In genomic region chr19:17402982-17403855, GRCh38 we compare ENCODE assay signal across 11 cellular contexts. TPM values are rescaled to one million over a fixed set of nuclear protein-coding genes. Genes with fewer than 3 reads are reported as not detected.
DNase-seq lines count a peak whose midpoint lies in the region; ATAC-seq and TF ChIP-seq lines count a peak whose summit lies in the region.
"Had no signal": no experiment of that assay in that cellular context is flagged by ENCODE, and none has a peak within 500 bp of the region (broad histone marks: within the 10 kb centered on the region; RNA-seq: fewer than 3 reads in every experiment).

No MANE protein-coding gene starts in this region.

- H3K4me3 Mint-ChIP-seq in activated CD4-positive, alpha-beta T cell treated with anti-CD3 and anti-CD28 coated beads, Interleukin-2, amount 10 ng/mL, durations not matched to agents 7 days and 5 days = peak overlapping the region; percentile 96

- H3K36me3 Mint-ChIP-seq in activated CD4-positive, alpha-beta T cell treated with anti-CD3 and anti-CD28 coated beads, Interleukin-2, amount 10 ng/mL, durations not matched to agents 7 days and 5 days (ENCODE audit: low read depth) = peaks cover 40% of the 10 kb centered on the region

- POLR2A ChIA-PET in activated CD4-positive, alpha-beta T cell treated with anti-CD3 and anti-CD28 coated beads, Interleukin-2, amount 10 ng/mL, durations not matched to agents 7 days and 5 days (lab: Charles Lee) = no interaction called here

- no peak for TF ChIP-seq POLR2A in esophagus squamous epithelium (IDR thresholded peaks at IDR 0.05)

- H3K27ac Mint-ChIP-seq in activated CD4-positive, alpha-beta T cell treated with anti-CD3 and anti-CD28 coated beads, Interleukin-2, amount 10 ng/mL, durations not matched to agents 7 days and 5 days = peak overlapping the region; percentile 74

- no peaks in the 10 kb centered on the region for H3K9me3 Mint-ChIP-seq in activated CD4-positive, alpha-beta T cell treated with anti-CD3 and anti-CD28 coated beads, Interleukin-2, amount 10 ng/mL, durations not matched to agents 7 days and 5 days

- no peaks in the 10 kb centered on the region for H3K9me3 ChIP-seq in esophagus squamous epithelium

- H3K27me3 ChIP-seq in esophagus squamous epithelium = no peaks in the 10 kb centered on the region

- H3K4me1 Mint-ChIP-seq in activated CD4-positive, alpha-beta T cell treated with anti-CD3 and anti-CD28 coated beads, Interleukin-2, amount 10 ng/mL, durations not matched to agents 7 days and 5 days = peaks cover 41% of the 10 kb centered on the region

- peak overlapping the region in 3 of 4 donors; percentile 5 to 91 (median 88) for H3K27ac ChIP-seq in esophagus squamous epithelium
- H3K27ac ChIP-seq: C4-2B had no signal

- H3K4me3 ChIP-seq in esophagus squamous epithelium = peak overlapping the region in 3 of 4 donors; percentile 41 to 67 (median 43)

- 64 to 66% methylated on average over 14 to 16 of the region's 36 CpGs for WGBS in esophagus squamous epithelium, 2 donors

- CTCF ChIA-PET in activated CD4-positive, alpha-beta T cell treated with anti-CD3 and anti-CD28 coated beads, Interleukin-2, amount 10 ng/mL, durations not matched to agents 7 days and 5 days (lab: Charles Lee) = interaction anchor here (0.6 to 1.7 kb wide), 7 partner anchors 9 to 449 kb away, joined by 3 to 7 read pairs (median 3); partner anchors contain the start of genes CCDC194 and MVB12A

- no peak for TF ChIP-seq CTCF in esophagus squamous epithelium (IDR thresholded peaks at IDR 0.05)

- peaks cover 0 to 5% (median 0%) of the 10 kb centered on the region in 3 donors for H3K36me3 ChIP-seq in esophagus squamous epithelium

- intact Hi-C loops in esophagus squamous epithelium (cut with DNase I) = no loop called here

- DNase-seq in activated effector memory CD4-positive, alpha-beta T cell treated with anti-CD3 and anti-CD28 coated beads, Interleukin-2, amount 50 U/mL, for 16 hours = peak; percentile 81
- DNase-seq in activated effector memory CD4-positive, alpha-beta T cell treated with Interleukin-2 at 50 U/mL for 16 hours = no peak
- peak; percentile 54 for DNase-seq in activated CD4-positive, alpha-beta T cell treated with anti-CD3 and anti-CD28 coated beads, Interleukin-2, amount 10 ng/mL, durations not matched to agents 7 days and 5 days
- DNase-seq in esophagus squamous epithelium (lab: John Stamatoyannopoulos, UW) (no peak), NCI-H187 treated with DMSO at 0.1 percent for 48 hours (lab: John Stamatoyannopoulos, UW) (no peak), medulla oblongata (ENCODE audit: extremely low spot score) (no peak)
- DNase-seq in stimulated activated CD4-positive, alpha-beta T cell treated with anti-CD3 and anti-CD28 coated beads, Interleukin-2, amount 100 ng/mL, for 48 hours = peak; percentile 47 to 59

- ATAC-seq in GM21526 (IDR thresholded peaks at IDR 0.05; ENCODE audit: low FRiP score, unreplicated experiment) = no peak

- H3K4me1 ChIP-seq in esophagus squamous epithelium = peaks cover 22 to 53% (median 23%) of the 10 kb centered on the region in 3 donors

- H3K27me3 Mint-ChIP-seq in activated CD4-positive, alpha-beta T cell treated with anti-CD3 and anti-CD28 coated beads, Interleukin-2, amount 10 ng/mL, durations not matched to agents 7 days and 5 days = no peaks in the 10 kb centered on the region

RNA-seq across cellular contexts. Expression of gene BST2, which starts 2.2 kb away (rescaled TPM):
- 100 to 1,000 TPM; 192 to 198 TPM for total RNA-seq in activated CD4-positive, alpha-beta T cell treated with anti-CD3 and anti-CD28 coated beads, Interleukin-2, amount 10 ng/mL, durations not matched to agents 7 days and 5 days
- total RNA-seq in esophagus squamous epithelium = 10 to 100 TPM in 3 of 4 donors, 1 to 10 TPM in 1; 4.1 to 66.8 (median 31.0) TPM

RNA-seq across cellular contexts. Expression of gene CCDC194, which starts 9.2 kb away (rescaled TPM):
- total RNA-seq in activated CD4-positive, alpha-beta T cell treated with anti-CD3 and anti-CD28 coated beads, Interleukin-2, amount 10 ng/mL, durations not matched to agents 7 days and 5 days = 1 to 10 TPM; 3.7 to 4.2 TPM
- total RNA-seq in esophagus squamous epithelium = not detected

RNA-seq across cellular contexts. Expression of gene MVB12A, which starts 16.6 kb away (rescaled TPM):
- total RNA-seq in activated CD4-positive, alpha-beta T cell treated with anti-CD3 and anti-CD28 coated beads, Interleukin-2, amount 10 ng/mL, durations not matched to agents 7 days and 5 days = 10 to 100 TPM; 33.5 to 44.5 TPM
- 10 to 100 TPM; 54.0 to 96.3 (median 61.7) TPM for total RNA-seq in esophagus squamous epithelium

RNA-seq across cellular contexts. Expression of gene PLVAP, which starts 26.1 kb away (rescaled TPM):
- total RNA-seq in activated CD4-positive, alpha-beta T cell treated with anti-CD3 and anti-CD28 coated beads, Interleukin-2, amount 10 ng/mL, durations not matched to agents 7 days and 5 days = not detected
- total RNA-seq in esophagus squamous epithelium = 10 to 100 TPM in 3 of 4 donors, 1 to 10 TPM in 1; 9.1 to 38.3 (median 25.7) TPM

RNA-seq across cellular contexts. Expression of gene TMEM221, which starts 45.2 kb away (rescaled TPM):
- not detected for total RNA-seq in activated CD4-positive, alpha-beta T cell treated with anti-CD3 and anti-CD28 coated beads, Interleukin-2, amount 10 ng/mL, durations not matched to agents 7 days and 5 days
- total RNA-seq in esophagus squamous epithelium = under 1 TPM in 2 of 4 donors, not detected in 2; 0.19 to 0.26 TPM
- total RNA-seq: mononuclear cell; T-helper 1 cell treated with Interleukin-12 subunit alpha and Interleukin-12 subunit beta and Interleukin-4 antibody, amounts not matched to agents 30 ng/mL and 1 ng/mL, for 36 hours had no signal

Comparison
In these comparisons a context has a peak if more than half of its experiments do, and no peak if none do; other contexts are left out.
1. DNase-seq: peak in activated effector memory CD4-positive, alpha-beta T cell treated with anti-CD3 and anti-CD28 coated beads, Interleukin-2, amount 50 U/mL, for 16 hours (single experiment), activated CD4-positive, alpha-beta T cell treated with anti-CD3 and anti-CD28 coated beads, Interleukin-2, amount 10 ng/mL, durations not matched to agents 7 days and 5 days (single experiment) and stimulated activated CD4-positive, alpha-beta T cell treated with anti-CD3 and anti-CD28 coated beads, Interleukin-2, amount 100 ng/mL, for 48 hours (2 of 2); none in activated effector memory CD4-positive, alpha-beta T cell treated with Interleukin-2 at 50 U/mL for 16 hours (single experiment), esophagus squamous epithelium (single experiment), NCI-H187 treated with DMSO at 0.1 percent for 48 hours (single experiment) and medulla oblongata (single experiment).
2. RNA of gene CCDC194, which starts 9.2 kb away (total RNA-seq): 3.7 to 4.2 TPM in activated CD4-positive, alpha-beta T cell treated with anti-CD3 and anti-CD28 coated beads, Interleukin-2, amount 10 ng/mL, durations not matched to agents 7 days and 5 days; not detected in esophagus squamous epithelium; every median in the first group is over 4 times any median in the second.